8 cellular contexts compared by ENCODE assay signal in genomic region chr4:153153339-153153851, GRCh38.
DNase-seq lines count a peak whose midpoint lies in the region; ATAC-seq lines count a peak whose summit lies in the region.

No MANE protein-coding gene starts in this region.

- peak; percentile 88 for DNase-seq in NCI-H1092 treated with DMSO at 0.1 percent for 48 hours (lab: John Stamatoyannopoulos, UW)
- DNase-seq in NCI-H1092 (lab: John Stamatoyannopoulos, UW) = no peak
- DNase-seq in NCI-H2171 treated with DMSO at 0.1 percent for 48 hours (lab: John Stamatoyannopoulos, UW) = peak; percentile 77
- DNase-seq in activated CD4-positive, alpha-beta T cell treated with anti-CD3 and anti-CD28 coated beads, Interleukin-2, amount 50 U/mL, for 48 hours = peak; percentile 76 to 84
- DNase-seq in ecto neural progenitor cell (ENCODE audit: low spot score) = peak; percentile 78
- peak; percentile 56 for DNase-seq in medulla oblongata (ENCODE audit: extremely low spot score)
- DNase-seq in stimulated activated CD8-positive, alpha-beta memory T cell treated with anti-CD3 and anti-CD28 coated beads, Interleukin-12 subunit alpha, Interleukin-12 subunit beta, amount 100 ng/mL, for 4 hours (ENCODE audit: low read depth) = peak; percentile 46

- peak; percentile 58 for ATAC-seq in HG02840 (IDR thresholded peaks at IDR 0.05; ENCODE audit: low FRiP score, unreplicated experiment)
